11 cellular contexts compared by ENCODE assay signal in genomic region chr3:149340310-149340933, GRCh38. TPM values are rescaled to one million over a fixed set of nuclear protein-coding genes. Genes with fewer than 3 reads are reported as not detected.
A peak's percentile ranks its signal among the peaks of the same experiment; 100 is the strongest.
DNase-seq lines count a peak whose midpoint lies in the region; ATAC-seq, FAIRE-seq and TF ChIP-seq lines count a peak whose summit lies in the region.
"Had no signal": no experiment of that assay in that cellular context is flagged by ENCODE, and none has a peak within 500 bp of the region (broad histone marks: within the 10 kb centered on the region; RNA-seq: fewer than 3 reads in every experiment).

No MANE protein-coding gene starts in this region.

- peak; percentile 68 for FAIRE-seq in keratinocyte (lab: Jason Lieb, UNC)
- no peak for FAIRE-seq in HTR-8/SVneo (lab: Jason Lieb, UNC)

- intact Hi-C loops in testis (cut with DNase I; ENCODE audit: low total_unique reads), result no loop called here
- intact Hi-C loops in activated T-helper 1 cell treated with anti-CD3 and anti-CD28 coated beads, Interleukin-12 subunit alpha, Interleukin-12 subunit beta, Interleukin-2, Interleukin-4 antibody, amounts not matched to agents 30 ng/mL and 10 ng/mL and 1 ng/mL, durations not matched to agents 14 hours and 24 hours and 36 hours (cut with micrococcal nuclease), result no loop called here

- H3K36me3 ChIP-seq in keratinocyte (ENCODE audit: control insufficient read depth in 2 of 2, extremely low read depth in 1 of 2, insufficient read depth in 2 of 2, low read length in 2 of 2) (no peaks in the 10 kb centered on the region), testis (ENCODE audit: low read depth, missing control alignments) (no peaks in the 10 kb centered on the region)

- H3K36me3 Mint-ChIP-seq in activated T-helper 1 cell treated with anti-CD3 and anti-CD28 coated beads, Interleukin-12 subunit alpha, Interleukin-12 subunit beta, Interleukin-2, Interleukin-4 antibody, amounts not matched to agents 30 ng/mL and 10 ng/mL and 1 ng/mL, durations not matched to agents 14 hours and 24 hours and 36 hours (ENCODE audit: low read depth), result no peaks in the 10 kb centered on the region
- H3K36me3 Mint-ChIP-seq: naive B cell had no signal

- peak overlapping the region; percentile 27 for H2AFZ ChIP-seq in keratinocyte (ENCODE audit: control insufficient read depth, low read length)

- H3K79me2 ChIP-seq in keratinocyte (ENCODE audit: control insufficient read depth, insufficient read depth, low read length), result no peaks in the 10 kb centered on the region

- H3K4me1 Mint-ChIP-seq in activated T-helper 1 cell treated with anti-CD3 and anti-CD28 coated beads, Interleukin-12 subunit alpha, Interleukin-12 subunit beta, Interleukin-2, Interleukin-4 antibody, amounts not matched to agents 30 ng/mL and 10 ng/mL and 1 ng/mL, durations not matched to agents 14 hours and 24 hours and 36 hours (ENCODE audit: low read depth), result no peaks in the 10 kb centered on the region
- H3K4me1 Mint-ChIP-seq: naive B cell had no signal

- no peaks in the 10 kb centered on the region for H3K9me1 ChIP-seq in keratinocyte (ENCODE audit: control insufficient read depth, extremely low read depth, insufficient read depth, low read length)

- TF ChIP-seq CTCF in LNCaP clone FGC (IDR thresholded peaks at IDR 0.05; ENCODE audit: control insufficient read depth, extremely low read depth, insufficient read depth), result no peak
- TF ChIP-seq CTCF in VCaP (conservative IDR thresholded peaks at IDR 0.05), result no peak
- TF ChIP-seq CTCF in keratinocyte (optimal IDR thresholded peaks at IDR 0.05 in 1 of 3, IDR thresholded peaks at IDR 0.05 in 1 of 3, conservative IDR thresholded peaks at IDR 0.05 in 1 of 3; ENCODE audit: extremely low read depth in 1 of 3, insufficient read depth in 2 of 3, low read length in 3 of 3), result no peak
- TF ChIP-seq CTCF in testis (IDR thresholded peaks at IDR 0.05), result no peak

- no peaks in the 10 kb centered on the region for H3K27me3 ChIP-seq in keratinocyte (ENCODE audit: control insufficient read depth, extremely low read depth, insufficient read depth, low read length)
- no peaks in the 10 kb centered on the region for H3K27me3 ChIP-seq in testis

- dilution Hi-C loops in keratinocyte (cut with MboI; ENCODE audit: extremely low pct_ligation_motif_present, low sequenced_read_pairs), result no loop called here

- H3K9ac ChIP-seq in keratinocyte (ENCODE audit: control insufficient read depth, extremely low read depth, insufficient read depth, low read length), result peak overlapping the region; percentile 38

- no peak for TF ChIP-seq POLR2A in testis (IDR thresholded peaks at IDR 0.05)

- H3K4me1 ChIP-seq in keratinocyte (ENCODE audit: control insufficient read depth, extremely low read depth, insufficient read depth, low read length) (peaks cover 42% of the 10 kb centered on the region), testis (peaks cover 20% of the 10 kb centered on the region)

- 20 to 34% methylated on average over 1 of the region's 1 CpG for WGBS in testis, 2 donors

- ATAC-seq in GM18861 (IDR thresholded peaks at IDR 0.05; ENCODE audit: unreplicated experiment), result no peak

- H3K27ac ChIP-seq in VCaP (peak overlapping the region; percentile 69), keratinocyte (ENCODE audit: control insufficient read depth, insufficient read depth, low read length) (peak overlapping the region; percentile 84), testis (peak overlapping the region; percentile 72 to 87)

- no peak overlapping the region for H3K4me3 ChIP-seq in LNCaP clone FGC (ENCODE audit: low read depth, low read length)
- peak overlapping the region in 2 of 3 experiments; percentile 46 to 63 for H3K4me3 ChIP-seq in keratinocyte (ENCODE audit: control insufficient read depth in 2 of 3, extremely low read depth in 1 of 3, insufficient read depth in 2 of 3, low read depth in 1 of 3, low read length in 3 of 3)
- H3K4me3 ChIP-seq in testis, result no peak overlapping the region

- H3K9me3 Mint-ChIP-seq in activated T-helper 1 cell treated with anti-CD3 and anti-CD28 coated beads, Interleukin-12 subunit alpha, Interleukin-12 subunit beta, Interleukin-2, Interleukin-4 antibody, amounts not matched to agents 30 ng/mL and 10 ng/mL and 1 ng/mL, durations not matched to agents 14 hours and 24 hours and 36 hours, result no peaks in the 10 kb centered on the region
- H3K9me3 Mint-ChIP-seq: activated T-cell treated with anti-CD3 and anti-CD28 coated beads, Interleukin-2, amount 50 U/mL, for 24 hours had no signal

- H3K9me3 ChIP-seq in keratinocyte (ENCODE audit: control insufficient read depth, low read depth, low read length) (no peaks in the 10 kb centered on the region), testis (no peaks in the 10 kb centered on the region)

- peak overlapping the region; percentile 91 for H3K4me2 ChIP-seq in keratinocyte (ENCODE audit: control insufficient read depth, extremely low read depth, insufficient read depth, low read depth, low read length)

- H3K27me3 Mint-ChIP-seq in activated T-helper 1 cell treated with anti-CD3 and anti-CD28 coated beads, Interleukin-12 subunit alpha, Interleukin-12 subunit beta, Interleukin-2, Interleukin-4 antibody, amounts not matched to agents 30 ng/mL and 10 ng/mL and 1 ng/mL, durations not matched to agents 14 hours and 24 hours and 36 hours (ENCODE audit: insufficient read depth), result peaks cover 14% of the 10 kb centered on the region

- DNase-seq in LNCaP clone FGC (ENCODE audit: low read depth) (peak; percentile 36), keratinocyte (ENCODE audit: low read depth, low spot score) (no peak), testis (peak; percentile 35), HTR-8/SVneo (ENCODE audit: insufficient read length, low spot score) (no peak)
- DNase-seq in activated T-helper 1 cell treated with anti-CD3 and anti-CD28 coated beads, Interleukin-12 subunit alpha, Interleukin-12 subunit beta, Interleukin-2, Interleukin-4 antibody, amounts not matched to agents 30 ng/mL and 10 ng/mL and 1 ng/mL, durations not matched to agents 14 hours and 24 hours and 36 hours (ENCODE audit: low spot score), result no peak
- no peak for DNase-seq in activated CD8-positive, alpha-beta memory T cell treated with anti-CD3 and anti-CD28 coated beads, Interleukin-2, amount 50 U/mL, for 4 hours
- DNase-seq: activated T-cell treated with anti-CD3 and anti-CD28 coated beads, Interleukin-2, amount 50 U/mL, for 24 hours; naive B cell; NCI-H2171 treated with DMSO at 0.1 percent for 48 hours had no signal

- H3K4me3 Mint-ChIP-seq in activated T-helper 1 cell treated with anti-CD3 and anti-CD28 coated beads, Interleukin-12 subunit alpha, Interleukin-12 subunit beta, Interleukin-2, Interleukin-4 antibody, amounts not matched to agents 30 ng/mL and 10 ng/mL and 1 ng/mL, durations not matched to agents 14 hours and 24 hours and 36 hours, result no peak overlapping the region
- H3K4me3 Mint-ChIP-seq: activated T-cell treated with anti-CD3 and anti-CD28 coated beads, Interleukin-2, amount 50 U/mL, for 24 hours; naive B cell had no signal

- no peaks in the 10 kb centered on the region for H4K20me1 ChIP-seq in keratinocyte (ENCODE audit: control insufficient read depth, extremely low read depth, insufficient read depth, low read length)

- no peak overlapping the region for H3K27ac Mint-ChIP-seq in activated T-helper 1 cell treated with anti-CD3 and anti-CD28 coated beads, Interleukin-12 subunit alpha, Interleukin-12 subunit beta, Interleukin-2, Interleukin-4 antibody, amounts not matched to agents 30 ng/mL and 10 ng/mL and 1 ng/mL, durations not matched to agents 14 hours and 24 hours and 36 hours
- H3K27ac Mint-ChIP-seq: activated T-cell treated with anti-CD3 and anti-CD28 coated beads, Interleukin-2, amount 50 U/mL, for 24 hours had no signal

RNA-seq across cellular contexts. Expression of gene TM4SF18, which starts 7.0 kb away (rescaled TPM):
- polyA plus RNA-seq in keratinocyte (not detected in 3 replicates), testis (ENCODE audit: insufficient read depth, low read depth, low replicate concordance) (3.1 TPM)
- not detected for polyA plus RNA-seq in keratinocyte (2011; ENCODE audit: low read depth)
- not detected in 2 replicates for polyA plus RNA-seq in keratinocyte (2011; cell fraction: cytosol; rRNA removed)
- polyA plus RNA-seq in keratinocyte (2011; cell fraction: nucleus; rRNA removed), result not detected in 2 replicates
- not detected in 2 replicates for polyA plus RNA-seq in keratinocyte (2012; ENCODE audit: low replicate concordance)
- not detected in 3 replicates for polyA minus RNA-seq in keratinocyte
- polyA minus RNA-seq in keratinocyte (2011; cell fraction: cytosol; rRNA and poly(A)+ RNA removed), result not detected
- not detected in 2 replicates for polyA minus RNA-seq in keratinocyte (2011; cell fraction: nucleus; rRNA and poly(A)+ RNA removed)
- total RNA-seq in testis, result 1 to 10 TPM; 1.2 to 4.2 TPM
- not detected in 2 replicates for total RNA-seq in activated T-helper 1 cell treated with anti-CD3 and anti-CD28 coated beads, Interleukin-12 subunit alpha, Interleukin-12 subunit beta, Interleukin-2, Interleukin-4 antibody, amounts not matched to agents 30 ng/mL and 10 ng/mL and 1 ng/mL, durations not matched to agents 14 hours and 24 hours and 36 hours

RNA-seq across cellular contexts. Expression of gene TM4SF1, which starts 37.0 kb away (rescaled TPM):
- 274 to 375 TPM (median 323 TPM) in 3 replicates for polyA plus RNA-seq in keratinocyte
- 264 TPM for polyA plus RNA-seq in keratinocyte (2011; ENCODE audit: low read depth)
- polyA plus RNA-seq in keratinocyte (2011; cell fraction: cytosol; rRNA removed), result 180 and 240 TPM in 2 replicates
- polyA plus RNA-seq in keratinocyte (2011; cell fraction: nucleus; rRNA removed), result 579 and 691 TPM in 2 replicates
- polyA plus RNA-seq in keratinocyte (2012; ENCODE audit: low replicate concordance), result 183 and 204 TPM in 2 replicates
- polyA minus RNA-seq in keratinocyte, result 72.1 to 465 TPM (median 388 TPM) in 3 replicates
- polyA minus RNA-seq in keratinocyte (2011; cell fraction: cytosol; rRNA and poly(A)+ RNA removed), result 143 TPM
- 351 and 501 TPM in 2 replicates for polyA minus RNA-seq in keratinocyte (2011; cell fraction: nucleus; rRNA and poly(A)+ RNA removed)
- total RNA-seq in testis, result 10 to 100 TPM; 16.2 to 24.9 TPM
- polyA plus RNA-seq in testis (ENCODE audit: insufficient read depth, low read depth, low replicate concordance), result 62.7 TPM
- total RNA-seq in activated T-helper 1 cell treated with anti-CD3 and anti-CD28 coated beads, Interleukin-12 subunit alpha, Interleukin-12 subunit beta, Interleukin-2, Interleukin-4 antibody, amounts not matched to agents 30 ng/mL and 10 ng/mL and 1 ng/mL, durations not matched to agents 14 hours and 24 hours and 36 hours, result 0.13 and 0.22 TPM in 2 replicates

Comparison
In these comparisons a context has a peak if more than half of its experiments do, and no peak if none do; other contexts are left out.
1. DNase-seq: peak in LNCaP clone FGC (single experiment) and testis (single experiment); none in keratinocyte (single experiment), HTR-8/SVneo (single experiment), activated T-helper 1 cell treated with anti-CD3 and anti-CD28 coated beads, Interleukin-12 subunit alpha, Interleukin-12 subunit beta, Interleukin-2, Interleukin-4 antibody, amounts not matched to agents 30 ng/mL and 10 ng/mL and 1 ng/mL, durations not matched to agents 14 hours and 24 hours and 36 hours (single experiment) and activated CD8-positive, alpha-beta memory T cell treated with anti-CD3 and anti-CD28 coated beads, Interleukin-2, amount 50 U/mL, for 4 hours (single experiment).
2. H3K4me3 ChIP-seq: peak in keratinocyte (2 of 3); none in LNCaP clone FGC (single experiment) and testis (0 of 2).
3. RNA of gene TM4SF1, which starts 37.0 kb away (total RNA-seq): 16.2 to 24.9 TPM in testis; 0.13 to 0.22 TPM in activated T-helper 1 cell treated with anti-CD3 and anti-CD28 coated beads, Interleukin-12 subunit alpha, Interleukin-12 subunit beta, Interleukin-2, Interleukin-4 antibody, amounts not matched to agents 30 ng/mL and 10 ng/mL and 1 ng/mL, durations not matched to agents 14 hours and 24 hours and 36 hours; every median in the first group is over 10 times any median in the second.
4. Peak in every context shown above with its lines, with median percentiles within 50 percentile points of each other: H3K27ac ChIP-seq.